ENCODE assay signal across 8 cellular contexts in genomic region chr9:128068656-128069221, GRCh38. TPM values are rescaled to one million over a fixed set of nuclear protein-coding genes. Genes with fewer than 3 reads are reported as not detected.
DNase-seq lines count a peak whose midpoint lies in the region; ATAC-seq, FAIRE-seq and TF ChIP-seq lines count a peak whose summit lies in the region.

No MANE protein-coding gene starts in this region.

- H3K27ac ChIP-seq in CD4-positive, alpha-beta memory T cell (ENCODE audit: low read depth, low read length): peak overlapping the region; percentile 75
- H3K27ac ChIP-seq in HUES64 (ENCODE audit: low read depth, low read length) (peak overlapping the region; percentile 61; the same call in 1 of the 2 replicates), GM12878 (ENCODE audit: control insufficient read depth, insufficient read depth) (peak overlapping the region; percentile 59), mesendoderm (ENCODE audit: low read depth, low read length) (peak overlapping the region; percentile 79)

- no peak overlapping the region; the same call in 1 of the 2 replicates for H2AFZ ChIP-seq in GM12878 (ENCODE audit: control insufficient read depth, low read depth, low read length)

- no TSS peak for BruUV-seq in GM12878 (replicated peaks; lab: Mats Ljungman, UMichigan)

- intact Hi-C loops in CD4-positive, alpha-beta memory T cell (cut with micrococcal nuclease): loop anchor here (2.0 to 10.0 kb wide), 4 partner anchors 16 to 844 kb away; partner anchors contain the start of gene CDK9
- intact Hi-C loops in GM12878 (cut with micrococcal nuclease; ENCODE audit: unreplicated experiment): loop anchor here (10.0 kb wide), 1 partner anchor 284 kb away; the partner anchor contains the start of gene CDK9

- TF ChIP-seq POLR2A in GM12878 (IDR thresholded peaks at IDR 0.05; ENCODE audit: low read depth, low read length) (no peak), H54 (IDR thresholded peaks at IDR 0.05; ENCODE audit: low read depth, low read length) (no peak)

- H3K4me1 Mint-ChIP-seq in CD4-positive, alpha-beta memory T cell: peaks cover 40 to 56% (median 45%) of the 10 kb centered on the region in 4 donors

- DNase-seq in CD4-positive, alpha-beta memory T cell: no peak
- no peak for DNase-seq in GM12878 (ENCODE audit: low read depth, low spot score)
- no peak for DNase-seq in mesendoderm
- no peak for DNase-seq in H54 (ENCODE audit: insufficient read length, low spot score)
- DNase-seq in NK-92 (lab: John Stamatoyannopoulos, UW; ENCODE audit: unreplicated experiment): no peak
- DNase-seq in NCI-H1930 (lab: John Stamatoyannopoulos, UW): no peak

- H3K18ac ChIP-seq in mesendoderm (ENCODE audit: low read length): peak overlapping the region; percentile 71

- CTCF ChIA-PET in CD4-positive, alpha-beta memory T cell (lab: Charles Lee; ENCODE audit: partially characterized antibody): interaction anchor here (0.6 to 1.8 kb wide), 8 partner anchors 14 to 127 kb away, joined by 3 to 4 read pairs (median 4); no protein-coding TSS in a partner anchor
- CTCF ChIA-PET in GM12878 (lab: Yijun Ruan, JAX): interaction anchor here (1.4 to 1.5 kb wide), 3 partner anchors 24 to 126 kb away, joined by 4 to 8 read pairs (median 6); no protein-coding TSS in a partner anchor

- H4K8ac ChIP-seq in mesendoderm (ENCODE audit: low read depth, low read length): no peak overlapping the region

- peaks cover 80% of the 10 kb centered on the region for H3K4me1 ChIP-seq in CD4-positive, alpha-beta memory T cell (ENCODE audit: insufficient read depth, low read length)
- H3K4me1 ChIP-seq in HUES64 (ENCODE audit: insufficient read depth, low read length) (peaks cover 29% of the 10 kb centered on the region), GM12878 (ENCODE audit: control insufficient read depth, insufficient read depth, low read length) (peaks cover 37% of the 10 kb centered on the region), mesendoderm (ENCODE audit: control insufficient read depth, low read depth, low read length) (peaks cover 17% of the 10 kb centered on the region)

- no peaks in the 10 kb centered on the region for H3K27me3 ChIP-seq in CD4-positive, alpha-beta memory T cell (ENCODE audit: insufficient read depth, low read length)
- H3K27me3 ChIP-seq in HUES64 (ENCODE audit: insufficient read depth, low read length): no peaks in the 10 kb centered on the region
- H3K27me3 ChIP-seq in GM12878 (replicated peaks in 1 of 2; ENCODE audit: control insufficient read depth in 2 of 2, insufficient read depth in 2 of 2, low read length in 1 of 2): no peaks in the 10 kb centered on the region
- H3K27me3 ChIP-seq in mesendoderm (ENCODE audit: insufficient read depth, low read length, poor library complexity): no peaks in the 10 kb centered on the region

- TF ChIP-seq RAD21 in GM12878 (IDR thresholded peaks at IDR 0.05; ENCODE audit: insufficient read depth, low read depth, low read length): no peak

- FAIRE-seq in GM12878 (lab: Jason Lieb, UNC) (no peak), H54 (lab: Jason Lieb, UNC) (no peak)

- H3K4ac ChIP-seq in mesendoderm (ENCODE audit: low read depth, low read length): peak overlapping the region; percentile 6

- H3K9me3 ChIP-seq in CD4-positive, alpha-beta memory T cell (ENCODE audit: control insufficient read depth in 1 of 2, low read length in 2 of 2): no peaks in the 10 kb centered on the region
- H3K9me3 ChIP-seq in HUES64 (ENCODE audit: insufficient read depth, low read depth, low read length): no peaks in the 10 kb centered on the region
- H3K9me3 ChIP-seq in GM12878 (replicated peaks; ENCODE audit: control insufficient read depth, insufficient read depth, low read length): no peaks in the 10 kb centered on the region

- peak overlapping the region in 7 of 8 donors; percentile 89 to 98 (median 94) for H3K4me3 Mint-ChIP-seq in CD4-positive, alpha-beta memory T cell

- peaks cover 0 to 2% (median 0%) of the 10 kb centered on the region in 8 donors for H3K9me3 Mint-ChIP-seq in CD4-positive, alpha-beta memory T cell

- H3K23ac ChIP-seq in mesendoderm (ENCODE audit: low read length): no peak overlapping the region

- in situ Hi-C loops in GM12878 (cut with MboI): no loop called here

- SMC1A ChIA-PET in GM12878 (lab: Charles Lee; ENCODE audit: uncharacterized antibody, unreplicated experiment): interaction anchor here (1.0 kb wide), 1 partner anchor 16 kb away, joined by 3 read pairs; no protein-coding TSS in a partner anchor

- H4K5ac ChIP-seq in mesendoderm (ENCODE audit: low read length): no peak overlapping the region

- peak overlapping the region; percentile 72 to 86 for H3K4me3 ChIP-seq in CD4-positive, alpha-beta memory T cell (ENCODE audit: low read length in 2 of 2)
- H3K4me3 ChIP-seq in HUES64 (ENCODE audit: low read length) (peak overlapping the region; percentile 75), GM12878 (peak overlapping the region; percentile 90), mesendoderm (ENCODE audit: low read length) (peak overlapping the region; percentile 86)

- TF ChIP-seq EP300 in GM12878 (IDR thresholded peaks at IDR 0.05; ENCODE audit: borderline replicate concordance in 1 of 2, control insufficient read depth in 1 of 2, low read depth in 2 of 2, low read length in 2 of 2): no peak

- ATAC-seq in GM12878: no peak
- ATAC-seq in HG02884 (IDR thresholded peaks at IDR 0.05; ENCODE audit: unreplicated experiment): no peak

- POLR2A ChIA-PET in CD4-positive, alpha-beta memory T cell (lab: Charles Lee; ENCODE audit: partially characterized antibody): interaction anchor here (1.0 to 5.5 kb wide), 17 partner anchors 9 to 334 kb away, joined by 3 to 63 read pairs (median 7); partner anchors contain the start of genes CDK9, EEIG1, PTGES2 and TOR2A
- POLR2A ChIA-PET in GM12878 (lab: Charles Lee): interaction anchor here (0.6 to 2.8 kb wide), 5 partner anchors 12 to 152 kb away, joined by 3 to 12 read pairs (median 3); no protein-coding TSS in a partner anchor

- H4K20me1 ChIP-seq in GM12878 (ENCODE audit: control insufficient read depth, insufficient read depth): no peaks in the 10 kb centered on the region

- RAD21 ChIA-PET in GM12878 (lab: Charles Lee; ENCODE audit: unreplicated experiment): interaction anchor here (1.0 to 2.8 kb wide), 5 partner anchors 12 to 113 kb away, joined by 3 to 10 read pairs (median 6); no protein-coding TSS in a partner anchor

- 7% methylated on average over 16 of the region's 17 CpGs for WGBS in HUES64
- WGBS in GM12878 (ENCODE audit: insufficient coverage, insufficient replicate concordance, low lambda C conversion rate, missing lambda C conversion rate): under 1% methylated on average over 17 of the region's 17 CpGs
- no CpG with 5 or more reads among the region's 17 CpGs for WGBS in mesendoderm (ENCODE audit: extremely low coverage, insufficient coverage, low lambda C conversion rate)

- no peak for TF ChIP-seq CTCF in GM12878 (IDR thresholded peaks at IDR 0.05 in 2 of 3, conservative IDR thresholded peaks at IDR 0.05 in 1 of 3; ENCODE audit: control insufficient read depth in 2 of 3, extremely low read depth in 1 of 3, insufficient read depth in 1 of 3, low read depth in 3 of 3, low read length in 3 of 3)

- H3K36me3 Mint-ChIP-seq in CD4-positive, alpha-beta memory T cell: peaks cover 3 to 7% of the 10 kb centered on the region in 2 donors

- H2BK5ac ChIP-seq in mesendoderm (ENCODE audit: low read length): no peak overlapping the region

- peak overlapping the region; percentile 95 for H3K56ac ChIP-seq in mesendoderm (ENCODE audit: low read length)

- H3K79me2 ChIP-seq in GM12878 (ENCODE audit: control insufficient read depth, insufficient read depth, low read length) (peaks cover 64% of the 10 kb centered on the region), mesendoderm (ENCODE audit: control insufficient read depth, insufficient read depth, low read length) (peaks cover 21% of the 10 kb centered on the region)

- H3K27me3 Mint-ChIP-seq in CD4-positive, alpha-beta memory T cell: no peaks in the 10 kb centered on the region

- H2BK120ac ChIP-seq in mesendoderm (ENCODE audit: low read depth, low read length): no peak overlapping the region

- H3K4me2 ChIP-seq in GM12878 (ENCODE audit: control insufficient read depth, insufficient read depth) (peak overlapping the region; percentile 70), mesendoderm (ENCODE audit: low read length) (peak overlapping the region; percentile 88)

- no peak overlapping the region for H2BK15ac ChIP-seq in mesendoderm (replicated peaks; ENCODE audit: low read depth)

- H3K27ac Mint-ChIP-seq in CD4-positive, alpha-beta memory T cell: peak overlapping the region; percentile 83 to 97 (median 91)

- H3K36me3 ChIP-seq in CD4-positive, alpha-beta memory T cell (ENCODE audit: insufficient read depth, low read length): no peaks in the 10 kb centered on the region
- H3K36me3 ChIP-seq in HUES64 (ENCODE audit: insufficient read depth, low read length): no peaks in the 10 kb centered on the region
- peaks cover 0 to under 1% of the 10 kb centered on the region in 2 experiments; a peak in 1 of 4 replicates for H3K36me3 ChIP-seq in GM12878 (ENCODE audit: control insufficient read depth in 2 of 2, insufficient read depth in 2 of 2, low read length in 1 of 2)
- H3K36me3 ChIP-seq in mesendoderm (ENCODE audit: control insufficient read depth, insufficient read depth, low read length): no peaks in the 10 kb centered on the region

- peak overlapping the region; percentile 63; the same call in 1 of the 2 replicates for H3K9ac ChIP-seq in HUES64 (ENCODE audit: low read depth, low read length)
- peak overlapping the region; percentile 75 for H3K9ac ChIP-seq in GM12878 (ENCODE audit: control insufficient read depth, insufficient read depth, low read length)
- H3K9ac ChIP-seq in mesendoderm (ENCODE audit: low read length): peak overlapping the region; percentile 93

- no peak overlapping the region for H2AK5ac ChIP-seq in mesendoderm (ENCODE audit: low read length)

- H3K79me1 ChIP-seq in mesendoderm (ENCODE audit: low read length): peaks cover 15% of the 10 kb centered on the region

RNA-seq across cellular contexts. Expression of gene SLC25A25, which starts 0.7 kb away (rescaled TPM):
- 10 to 100 TPM; 22.0 to 26.9 TPM for total RNA-seq in CD4-positive, alpha-beta memory T cell
- 10 to 100 TPM; 13.4 to 17.6 TPM for polyA plus RNA-seq in CD4-positive, alpha-beta memory T cell
- 9.7 TPM for polyA plus RNA-seq in HUES64 (2013, experiment 1 of 2)
- polyA plus RNA-seq in HUES64 (2013, experiment 2 of 2): 10.2 TPM
- 21.3 and 21.7 TPM in 2 replicates for total RNA-seq in GM12878 (2013; cell fraction: nucleolus; rRNA removed)
- total RNA-seq in GM12878 (2014; rRNA removed): 17.1 and 17.5 TPM in 2 replicates
- 10.1 and 10.2 TPM in 2 replicates for total RNA-seq in GM12878 (2014; rRNA removed; fragmentation: Illumina TruSeq; extraction: Trizol)
- total RNA-seq in GM12878 (2021): 14.3 and 15.7 TPM in 2 replicates
- polyA plus RNA-seq in GM12878 (2011; ENCODE audit: low read depth): 3.3 TPM
- 5.9 and 8.2 TPM in 2 replicates for polyA plus RNA-seq in GM12878 (2011; rRNA removed)
- 6.2 and 8.2 TPM in 2 replicates for polyA plus RNA-seq in GM12878 (2011; cell fraction: cytosol; rRNA removed)
- 10.2 and 14.8 TPM in 2 replicates for polyA plus RNA-seq in GM12878 (2011; cell fraction: nucleus; rRNA removed)
- polyA plus RNA-seq in GM12878 (2012): 7.6 and 8.5 TPM in 2 replicates
- 3.2 and 6.6 TPM in 2 replicates for polyA plus RNA-seq in GM12878 (2014; fragmentation: Illumina TruSeq; extraction: Trizol)
- under 1 TPM in 1 of 2 experiments, not detected in 1; 0.04 TPM for polyA plus RNA-seq in GM12878 (2014; fragmentation: Nextera tagmentation; extraction: Ambion mirVana)
- 12.4 and 13.4 TPM in 2 replicates for polyA plus RNA-seq in GM12878 (2014; rRNA removed)
- 10 to 100 TPM; 12.4 to 13.6 TPM for polyA plus RNA-seq in GM12878 (2016; fragmentation: Nextera tagmentation; extraction: Ambion mirVana)
- 5.6 and 9.7 TPM in 2 replicates for polyA minus RNA-seq in GM12878 (2011; rRNA and poly(A)+ RNA removed)
- polyA minus RNA-seq in GM12878 (2011; cell fraction: cytosol; rRNA and poly(A)+ RNA removed): 3.7 and 5.5 TPM in 2 replicates
- polyA minus RNA-seq in GM12878 (2011; cell fraction: nucleus; rRNA and poly(A)+ RNA removed): 3.9 and 5.6 TPM in 2 replicates
- polyA plus RNA-seq in mesendoderm (2013, experiment 1 of 2): 11.9 TPM
- polyA plus RNA-seq in mesendoderm (2013, experiment 2 of 2): 12.3 TPM

RNA-seq across cellular contexts. Expression of gene NAIF1, which starts 1.6 kb away (rescaled TPM):
- 10 to 100 TPM; 13.3 to 13.8 TPM for total RNA-seq in CD4-positive, alpha-beta memory T cell
- 10 to 100 TPM; 11.3 to 15.2 TPM for polyA plus RNA-seq in CD4-positive, alpha-beta memory T cell
- 6.3 TPM for polyA plus RNA-seq in HUES64 (2013, experiment 1 of 2)
- polyA plus RNA-seq in HUES64 (2013, experiment 2 of 2): 7.8 TPM
- 8.3 and 10.0 TPM in 2 replicates for total RNA-seq in GM12878 (2013; cell fraction: nucleolus; rRNA removed)
- 10.7 and 14.2 TPM in 2 replicates for total RNA-seq in GM12878 (2014; rRNA removed)
- 6.3 and 6.4 TPM in 2 replicates for total RNA-seq in GM12878 (2014; rRNA removed; fragmentation: Illumina TruSeq; extraction: Trizol)
- total RNA-seq in GM12878 (2021): 8.6 and 10.3 TPM in 2 replicates
- 4.5 TPM for polyA plus RNA-seq in GM12878 (2011; ENCODE audit: low read depth)
- 6.1 and 9.4 TPM in 2 replicates for polyA plus RNA-seq in GM12878 (2011; rRNA removed)
- polyA plus RNA-seq in GM12878 (2011; cell fraction: cytosol; rRNA removed): 12.1 and 15.0 TPM in 2 replicates
- 5.9 and 7.8 TPM in 2 replicates for polyA plus RNA-seq in GM12878 (2011; cell fraction: nucleus; rRNA removed)
- polyA plus RNA-seq in GM12878 (2012): 8.4 and 9.3 TPM in 2 replicates
- 5.2 and 6.2 TPM in 2 replicates for polyA plus RNA-seq in GM12878 (2014; fragmentation: Illumina TruSeq; extraction: Trizol)
- polyA plus RNA-seq in GM12878 (2014; fragmentation: Nextera tagmentation; extraction: Ambion mirVana): 1 to 10 TPM; 2.4 to 5.2 TPM
- 8.5 and 9.3 TPM in 2 replicates for polyA plus RNA-seq in GM12878 (2014; rRNA removed)
- polyA plus RNA-seq in GM12878 (2016; fragmentation: Nextera tagmentation; extraction: Ambion mirVana): 1 to 10 TPM; 5.0 to 7.9 TPM
- 11.7 and 16.2 TPM in 2 replicates for polyA minus RNA-seq in GM12878 (2011; rRNA and poly(A)+ RNA removed)
- 6.7 and 10.7 TPM in 2 replicates for polyA minus RNA-seq in GM12878 (2011; cell fraction: cytosol; rRNA and poly(A)+ RNA removed)
- 1.8 and 5.3 TPM in 2 replicates for polyA minus RNA-seq in GM12878 (2011; cell fraction: nucleus; rRNA and poly(A)+ RNA removed)
- 5.7 TPM for polyA plus RNA-seq in mesendoderm (2013, experiment 1 of 2)
- polyA plus RNA-seq in mesendoderm (2013, experiment 2 of 2): 4.9 TPM

RNA-seq across cellular contexts. Expression of gene PTGES2, which starts 58.8 kb away (rescaled TPM):
- total RNA-seq in CD4-positive, alpha-beta memory T cell: 10 to 100 TPM; 51.8 to 57.9 TPM
- 10 to 100 TPM; 47.5 to 48.8 TPM for polyA plus RNA-seq in CD4-positive, alpha-beta memory T cell
- 51.7 TPM for polyA plus RNA-seq in HUES64 (2013, experiment 1 of 2)
- polyA plus RNA-seq in HUES64 (2013, experiment 2 of 2): 48.8 TPM
- 116 TPM in 2 replicates for total RNA-seq in GM12878 (2013; cell fraction: nucleolus; rRNA removed)
- total RNA-seq in GM12878 (2014; rRNA removed) (127 and 141 TPM in 2 replicates), GM12878 (2014; rRNA removed; fragmentation: Illumina TruSeq; extraction: Trizol) (45.8 and 57.9 TPM in 2 replicates), GM12878 (2021) (99.5 and 106 TPM in 2 replicates)
- 19.0 TPM for polyA plus RNA-seq in GM12878 (2011; ENCODE audit: low read depth)
- polyA plus RNA-seq in GM12878 (2011; rRNA removed) (54.8 and 98.8 TPM in 2 replicates), GM12878 (2014; fragmentation: Illumina TruSeq; extraction: Trizol) (34.3 and 59.9 TPM in 2 replicates), GM12878 (2014; fragmentation: Nextera tagmentation; extraction: Ambion mirVana) (1 to 10 TPM; 2.1 to 7.0 TPM), GM12878 (2014; rRNA removed) (107 and 125 TPM in 2 replicates), GM12878 (2016; fragmentation: Nextera tagmentation; extraction: Ambion mirVana) (100 to 1,000 TPM; 114 to 131 TPM)
- polyA plus RNA-seq in GM12878 (2011; cell fraction: cytosol; rRNA removed): 104 and 167 TPM in 2 replicates
- polyA plus RNA-seq in GM12878 (2011; cell fraction: nucleus; rRNA removed): 214 and 242 TPM in 2 replicates
- polyA plus RNA-seq in GM12878 (2012): 37.4 and 47.3 TPM in 2 replicates
- 67.9 and 113 TPM in 2 replicates for polyA minus RNA-seq in GM12878 (2011; rRNA and poly(A)+ RNA removed)
- polyA minus RNA-seq in GM12878 (2011; cell fraction: cytosol; rRNA and poly(A)+ RNA removed): 32.5 and 41.4 TPM in 2 replicates
- 42.6 and 74.1 TPM in 2 replicates for polyA minus RNA-seq in GM12878 (2011; cell fraction: nucleus; rRNA and poly(A)+ RNA removed)
- polyA plus RNA-seq in mesendoderm (2013, experiment 1 of 2): 52.1 TPM
- 53.5 TPM for polyA plus RNA-seq in mesendoderm (2013, experiment 2 of 2)
